In the genomic region with DNA sequence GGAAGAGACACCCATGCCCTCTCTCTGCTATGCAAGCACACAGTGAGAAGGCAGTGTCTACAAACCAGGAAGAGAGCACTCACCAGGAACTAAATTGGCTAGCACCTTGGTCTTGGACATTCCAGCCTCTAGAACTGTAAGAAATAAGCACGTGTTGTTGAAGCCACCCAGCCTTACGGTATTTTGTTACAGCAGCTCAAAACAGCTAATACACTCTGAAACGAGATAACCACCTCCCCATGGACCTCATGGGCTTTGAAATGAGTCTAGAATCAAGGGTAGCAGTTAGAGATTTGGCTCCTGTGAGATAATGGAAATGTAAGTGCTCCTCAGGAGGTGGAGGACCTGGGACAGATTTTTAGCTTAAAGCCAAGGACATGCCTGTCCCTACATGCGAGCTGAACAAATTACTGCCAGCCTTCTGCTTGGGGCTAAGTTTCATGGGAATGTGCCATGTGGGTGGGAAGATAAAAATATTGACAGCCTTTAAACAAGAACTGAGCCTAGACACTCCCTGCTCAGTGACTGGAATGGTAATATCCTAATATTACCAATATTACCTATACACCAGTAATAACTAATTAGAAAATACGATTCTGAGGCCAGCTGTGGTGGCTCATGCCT, we compare ENCODE assay signal across 17 cellular contexts.
"Had no signal": no experiment of that assay in that cellular context is flagged by ENCODE, and none has a peak within 500 bp of the region (broad histone marks: within the 10 kb centered on the region; RNA-seq: fewer than 3 reads in every experiment).

No MANE protein-coding gene starts in this region.

- H2AFZ ChIP-seq: neural progenitor cell, parathyroid adenoma had no signal

- H3K27me3 Mint-ChIP-seq: activated CD8-positive, alpha-beta T cell treated with anti-CD3 and anti-CD28 coated beads for 36 hours had no signal

- H3K36me3 Mint-ChIP-seq: activated naive CD4-positive, alpha-beta T cell treated with anti-CD3 and anti-CD28 coated beads, Interleukin-2, amount 50 U/mL, for 72 hours; mesothelial cell of epicardium; neural progenitor cell had no signal

- H3K9me3 Mint-ChIP-seq: activated CD8-positive, alpha-beta T cell treated with anti-CD3 and anti-CD28 coated beads for 36 hours; activated naive CD4-positive, alpha-beta T cell treated with anti-CD3 and anti-CD28 coated beads, Interleukin-2, amount 50 U/mL, for 72 hours; activated T-cell treated with anti-CD3 and anti-CD28 coated beads, Interleukin-2, amount 50 U/mL, for 4 hours; mesothelial cell of epicardium; neural progenitor cell had no signal

- H3K9me3 ChIP-seq: transverse colon had no signal

- H3K27me3 ChIP-seq: neural progenitor cell, transverse colon had no signal

- H3K4me3 ChIP-seq: neural progenitor cell, transverse colon had no signal

- H3K27ac ChIP-seq: neural progenitor cell, parathyroid adenoma, transverse colon, WERI-Rb-1 had no signal

- H3K4me3 Mint-ChIP-seq: activated CD8-positive, alpha-beta T cell treated with anti-CD3 and anti-CD28 coated beads for 36 hours; activated T-cell treated with anti-CD3 and anti-CD28 coated beads, Interleukin-2, amount 50 U/mL, for 4 hours; mesothelial cell of epicardium; neural progenitor cell had no signal

- H3K4me2 ChIP-seq: neural progenitor cell had no signal

- DNase-seq: activated CD8-positive, alpha-beta T cell treated with anti-CD3 and anti-CD28 coated beads for 36 hours; activated effector memory CD4-positive, alpha-beta T cell treated with Interleukin-2 at 50 U/mL for 16 hours; activated T-cell treated with anti-CD3 and anti-CD28 coated beads, Interleukin-2, amount 50 U/mL, for 4 hours; amygdala; cortex of kidney; effector CD4-positive, alpha-beta T cell; foreskin melanocyte; stimulated activated CD4-positive, alpha-beta T cell treated with anti-CD3 and anti-CD28 coated beads, Interleukin-2, amount 100 ng/mL, for 48 hours; stimulated activated naive CD4-positive, alpha-beta T cell treated with Interleukin-2 at 50 U/mL for 16 hours; substantia nigra; transverse colon; WERI-Rb-1 had no signal

- H3K36me3 ChIP-seq: neural progenitor cell, transverse colon, WERI-Rb-1 had no signal

- ATAC-seq: activated CD8-positive, alpha-beta T cell treated with anti-CD3 and anti-CD28 coated beads for 36 hours; activated naive CD4-positive, alpha-beta T cell treated with anti-CD3 and anti-CD28 coated beads, Interleukin-2, amount 50 U/mL, for 72 hours; activated T-cell treated with anti-CD3 and anti-CD28 coated beads, Interleukin-2, amount 50 U/mL, for 4 hours; SK-N-SH treated with all-trans-retinoic acid at 6 μM for 48 hours had no signal

- H3K27ac Mint-ChIP-seq: activated CD8-positive, alpha-beta T cell treated with anti-CD3 and anti-CD28 coated beads for 36 hours; activated naive CD4-positive, alpha-beta T cell treated with anti-CD3 and anti-CD28 coated beads, Interleukin-2, amount 50 U/mL, for 72 hours; mesothelial cell of epicardium had no signal

- H3K9ac ChIP-seq: neural progenitor cell, parathyroid adenoma had no signal
